9 cellular contexts compared by ENCODE assay signal in genomic region chr2:37083873-37084792, GRCh38. TPM values are rescaled to one million over a fixed set of nuclear protein-coding genes. Genes with fewer than 3 reads are reported as not detected.
DNase-seq lines count a peak whose midpoint lies in the region; ATAC-seq and TF ChIP-seq lines count a peak whose summit lies in the region.
"Had no signal": no experiment of that assay in that cellular context is flagged by ENCODE, and none has a peak within 500 bp of the region (broad histone marks: within the 10 kb centered on the region; RNA-seq: fewer than 3 reads in every experiment).

GPATCH11 (plus strand) TSS chr2:37084518; CDS start chr2:37088382, 3,864 bp downstream.
HEATR5B (minus strand) TSS chr2:37084372; CDS start chr2:37083414, 958 bp downstream.

- H3K9me3 ChIP-seq in duodenal mucosa (ENCODE audit: control insufficient read depth in 1 of 2, low read length in 2 of 2): no peaks in the 10 kb centered on the region

- peak within 1 kb of the TSS; percentile 94 to 97 for H3K9ac ChIP-seq in duodenal mucosa (ENCODE audit: low read depth in 1 of 2, low read length in 2 of 2)

- no peaks in the 10 kb centered on the region for H3K27me3 ChIP-seq in duodenal mucosa (ENCODE audit: control insufficient read depth in 1 of 2, insufficient read depth in 2 of 2, low read length in 2 of 2)

- H3K36me3 ChIP-seq in duodenal mucosa (ENCODE audit: control insufficient read depth in 1 of 2, insufficient read depth in 2 of 2, low read length in 2 of 2): peaks cover 6 to 9% of the 10 kb centered on the region in 2 donors

- H3K27me3 Mint-ChIP-seq in CD14-positive monocyte (ENCODE audit: low read depth in 3 of 3): no peaks in the 10 kb centered on the region
- H3K27me3 Mint-ChIP-seq: stimulated activated naive CD8-positive, alpha-beta T cell treated with anti-CD3 and anti-CD28 coated beads, Interleukin-15, Interleukin-2, amounts not matched to agents 100 ng/mL and 50 ng/mL, for 24 hours had no signal

- intact Hi-C loops in CD14-positive monocyte (cut with micrococcal nuclease): no loop called here
- intact Hi-C loops in lower leg skin (cut with DNase I; ENCODE audit: low total_unique reads): no loop called here

- H3K4me3 ChIP-seq in duodenal mucosa (ENCODE audit: low read depth in 1 of 2, low read length in 2 of 2) (peak within 1 kb of the TSS; percentile 98 to 99), lower leg skin (ENCODE audit: low read depth, poor library complexity, severe bottlenecking) (peak within 1 kb of the TSS; percentile 87)

- peak within 1 kb of the TSS; percentile 59 for H3K27ac ChIP-seq in duodenal mucosa (ENCODE audit: low read depth, low read length)

- H3K36me3 Mint-ChIP-seq in CD14-positive monocyte: peaks cover 8 to 28% of the 10 kb centered on the region in 2 donors

- 0 to 1% methylated on average over 47 to 73 of the region's 74 CpGs for WGBS in lower leg skin, 2 donors

- DNase-seq in CD14-positive monocyte (ENCODE audit: low spot score): peak; percentile 81
- DNase-seq in NCI-H748 (lab: John Stamatoyannopoulos, UW; ENCODE audit: unreplicated experiment): peak; percentile 95
- peak; percentile 83 to 91 for DNase-seq in activated CD4-positive, alpha-beta T cell treated with anti-CD3 and anti-CD28 coated beads, Interleukin-2, amount 50 U/mL, for 24 hours (ENCODE audit: low read depth in 1 of 2, low spot score in 1 of 2)
- DNase-seq in lower leg skin (ENCODE audit: low spot score in 2 of 2): peak; percentile 94 to 98
- DNase-seq in stimulated activated CD4-positive, alpha-beta T cell treated with anti-CD3 and anti-CD28 coated beads, Interleukin-4, amount 100 ng/mL, for 48 hours (ENCODE audit: low read depth in 2 of 2): peak; percentile 83 to 89

- ATAC-seq in GM19395 (IDR thresholded peaks at IDR 0.05; ENCODE audit: unreplicated experiment): peak; percentile 84
- ATAC-seq in HG03558 (IDR thresholded peaks at IDR 0.05; ENCODE audit: extremely low read depth, unreplicated experiment): peak; percentile 63

- peaks cover 38% of the 10 kb centered on the region for H3K4me1 Mint-ChIP-seq in CD14-positive monocyte

- no peak within 1 kb of the TSS for H3K27ac Mint-ChIP-seq in CD14-positive monocyte

- no peaks in the 10 kb centered on the region for H3K9me3 Mint-ChIP-seq in CD14-positive monocyte
- H3K9me3 Mint-ChIP-seq: stimulated activated naive CD8-positive, alpha-beta T cell treated with anti-CD3 and anti-CD28 coated beads, Interleukin-15, Interleukin-2, amounts not matched to agents 100 ng/mL and 50 ng/mL, for 24 hours had no signal

- H3K4me3 Mint-ChIP-seq in CD14-positive monocyte: no peak within 1 kb of the TSS
- H3K4me3 Mint-ChIP-seq: stimulated activated naive CD8-positive, alpha-beta T cell treated with anti-CD3 and anti-CD28 coated beads, Interleukin-15, Interleukin-2, amounts not matched to agents 100 ng/mL and 50 ng/mL, for 24 hours had no signal

- TF ChIP-seq POLR2A in lower leg skin (IDR thresholded peaks at IDR 0.05): no peak

- H3K4me1 ChIP-seq in duodenal mucosa (ENCODE audit: control insufficient read depth in 1 of 2, insufficient read depth in 2 of 2, low read length in 2 of 2): peaks cover 29 to 40% of the 10 kb centered on the region in 2 donors

- TF ChIP-seq CTCF in CD14-positive monocyte (IDR thresholded peaks at IDR 0.05) (no peak), lower leg skin (IDR thresholded peaks at IDR 0.05) (no peak)

RNA-seq across cellular contexts. Expression of gene GPATCH11, which starts in this region (rescaled TPM):
- 1 to 10 TPM; 3.8 to 5.7 TPM for polyA plus RNA-seq in CD14-positive monocyte
- total RNA-seq in lower leg skin: 1 to 10 TPM; 5.4 to 7.6 (median 6.7) TPM

RNA-seq across cellular contexts. Expression of gene HEATR5B, which starts in this region (rescaled TPM):
- polyA plus RNA-seq in CD14-positive monocyte: 1 to 10 TPM; 3.5 to 3.8 TPM
- total RNA-seq in lower leg skin: 10 to 100 TPM; 29.9 to 33.7 (median 31.1) TPM

Comparison
In these comparisons a context has a peak if more than half of its experiments do, and no peak if none do; other contexts are left out.
1. Peak in every context shown above with its lines: DNase-seq, ATAC-seq, H3K4me3 ChIP-seq and H3K27ac ChIP-seq.